1 cellular context compared by ENCODE assay signal in the genomic region with DNA sequence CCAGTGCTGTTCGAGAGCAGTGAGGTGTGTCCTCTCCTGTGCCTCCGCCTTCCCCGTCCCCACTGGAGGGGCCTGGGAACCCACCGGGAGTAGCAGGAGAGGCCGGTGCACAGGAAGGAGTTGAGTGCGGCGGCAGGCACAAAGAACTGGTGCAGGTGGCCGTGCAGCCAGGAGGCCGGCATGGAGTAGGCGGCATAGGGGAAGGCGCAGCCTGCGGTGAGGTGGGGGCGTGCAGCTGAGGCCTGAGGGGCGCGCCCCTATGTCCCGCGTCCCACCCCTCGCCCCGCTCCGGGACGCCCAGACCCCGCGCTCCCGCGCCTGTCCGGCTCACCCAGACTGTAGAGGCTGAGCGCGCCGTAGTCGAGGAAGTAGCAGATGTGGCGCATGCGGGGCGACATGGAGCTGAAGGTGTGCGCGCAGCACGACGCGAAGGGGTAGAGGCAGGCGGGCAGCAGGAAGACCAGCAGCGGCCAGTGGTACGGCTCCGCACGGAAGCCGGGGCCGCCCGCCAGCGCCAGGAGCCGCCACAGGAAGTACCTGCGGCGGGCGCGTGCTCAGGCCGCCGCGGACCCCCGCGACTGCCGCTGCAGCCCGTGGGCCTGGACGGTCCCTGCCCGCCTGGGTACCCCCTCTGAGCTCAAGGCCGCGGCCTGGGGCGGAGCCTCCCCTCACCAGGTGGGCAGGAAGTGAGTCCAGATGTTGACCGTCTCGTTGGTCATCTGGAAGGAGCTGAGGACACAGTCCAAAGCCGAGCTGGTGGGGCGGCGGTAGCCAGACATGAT.
TF ChIP-seq lines count a peak whose summit lies in the region.

No MANE protein-coding gene starts in this region.

TF ChIP-seq in HepG2, 621 proteins besides CTCF, POLR2A, EP300 and RAD21 (continued from another document and continues in another):
- TF ChIP-seq ZNF547 (CRISPR knock-in tag; IDR thresholded peaks at IDR 0.05) (peak; percentile 68; the same call in 1 of the 2 replicates), ZNF101 (CRISPR knock-in tag; IDR thresholded peaks at IDR 0.05; ENCODE audit: borderline replicate concordance, low read depth) (no peak), ZBTB3 (CRISPR knock-in tag; IDR thresholded peaks at IDR 0.05; ENCODE audit: borderline replicate concordance, low read depth) (peak; percentile 43; the same call in 1 of the 2 replicates), ARNT2 (CRISPR knock-in tag; IDR thresholded peaks at IDR 0.05; ENCODE audit: low read depth) (0 out of 2 replicates have a peak, but pooled peaks have one; percentile 46), HOXA5 (CRISPR knock-in tag; IDR thresholded peaks at IDR 0.05) (no peak), RBM22 (optimal IDR thresholded peaks at IDR 0.05; ENCODE audit: low read length) (peak; percentile 20), ZNF333 (CRISPR knock-in tag; IDR thresholded peaks at IDR 0.05; ENCODE audit: borderline replicate concordance) (peak; percentile 72; the same call in 1 of the 2 replicates), MYC (CRISPR knock-in tag; IDR thresholded peaks at IDR 0.05; ENCODE audit: borderline replicate concordance) (no peak; the same call in 1 of the 2 replicates), REL (CRISPR knock-in tag; conservative IDR thresholded peaks at IDR 0.05) (peak; percentile 26; the same call in 1 of the 2 replicates), ZNF766 (CRISPR knock-in tag; IDR thresholded peaks at IDR 0.05; ENCODE audit: borderline replicate concordance) (0 out of 2 replicates have a peak, but pooled peaks have one; percentile 68), EED (CRISPR knock-in tag; IDR thresholded peaks at IDR 0.05) (peak; percentile 58; the same call in 1 of the 2 replicates), AKAP8 (CRISPR knock-in tag; IDR thresholded peaks at IDR 0.05) (peak; percentile 93), ZSCAN9 (CRISPR knock-in tag; IDR thresholded peaks at IDR 0.05; ENCODE audit: borderline replicate concordance) (no peak), SMYD3 (CRISPR knock-in tag; IDR thresholded peaks at IDR 0.05) (no peak), SUZ12 (IDR thresholded peaks at IDR 0.05; ENCODE audit: low read depth, low read length) (no peak)
- TF ChIP-seq, protein P1, sequence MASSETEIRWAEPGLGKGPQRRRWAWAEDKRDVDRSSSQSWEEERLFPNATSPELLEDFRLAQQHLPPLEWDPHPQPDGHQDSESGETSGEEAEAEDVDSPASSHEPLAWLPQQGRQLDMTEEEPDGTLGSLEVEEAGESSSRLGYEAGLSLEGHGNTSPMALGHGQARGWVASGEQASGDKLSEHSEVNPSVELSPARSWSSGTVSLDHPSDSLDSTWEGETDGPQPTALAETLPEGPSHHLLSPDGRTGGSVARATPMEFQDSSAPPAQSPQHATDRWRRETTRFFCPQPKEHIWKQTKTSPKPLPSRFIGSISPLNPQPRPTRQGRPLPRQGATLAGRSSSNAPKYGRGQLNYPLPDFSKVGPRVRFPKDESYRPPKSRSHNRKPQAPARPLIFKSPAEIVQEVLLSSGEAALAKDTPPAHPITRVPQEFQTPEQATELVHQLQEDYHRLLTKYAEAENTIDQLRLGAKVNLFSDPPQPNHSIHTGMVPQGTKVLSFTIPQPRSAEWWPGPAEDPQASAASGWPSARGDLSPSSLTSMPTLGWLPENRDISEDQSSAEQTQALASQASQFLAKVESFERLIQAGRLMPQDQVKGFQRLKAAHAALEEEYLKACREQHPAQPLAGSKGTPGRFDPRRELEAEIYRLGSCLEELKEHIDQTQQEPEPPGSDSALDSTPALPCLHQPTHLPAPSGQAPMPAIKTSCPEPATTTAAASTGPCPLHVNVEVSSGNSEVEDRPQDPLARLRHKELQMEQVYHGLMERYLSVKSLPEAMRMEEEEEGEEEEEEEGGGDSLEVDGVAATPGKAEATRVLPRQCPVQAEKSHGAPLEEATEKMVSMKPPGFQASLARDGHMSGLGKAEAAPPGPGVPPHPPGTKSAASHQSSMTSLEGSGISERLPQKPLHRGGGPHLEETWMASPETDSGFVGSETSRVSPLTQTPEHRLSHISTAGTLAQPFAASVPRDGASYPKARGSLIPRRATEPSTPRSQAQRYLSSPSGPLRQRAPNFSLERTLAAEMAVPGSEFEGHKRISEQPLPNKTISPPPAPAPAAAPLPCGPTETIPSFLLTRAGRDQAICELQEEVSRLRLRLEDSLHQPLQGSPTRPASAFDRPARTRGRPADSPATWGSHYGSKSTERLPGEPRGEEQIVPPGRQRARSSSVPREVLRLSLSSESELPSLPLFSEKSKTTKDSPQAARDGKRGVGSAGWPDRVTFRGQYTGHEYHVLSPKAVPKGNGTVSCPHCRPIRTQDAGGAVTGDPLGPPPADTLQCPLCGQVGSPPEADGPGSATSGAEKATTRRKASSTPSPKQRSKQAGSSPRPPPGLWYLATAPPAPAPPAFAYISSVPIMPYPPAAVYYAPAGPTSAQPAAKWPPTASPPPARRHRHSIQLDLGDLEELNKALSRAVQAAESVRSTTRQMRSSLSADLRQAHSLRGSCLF (CRISPR knock-in tag; IDR thresholded peaks at IDR 0.05; ENCODE audit: borderline replicate concordance) = no peak
- TF ChIP-seq, protein P2, sequence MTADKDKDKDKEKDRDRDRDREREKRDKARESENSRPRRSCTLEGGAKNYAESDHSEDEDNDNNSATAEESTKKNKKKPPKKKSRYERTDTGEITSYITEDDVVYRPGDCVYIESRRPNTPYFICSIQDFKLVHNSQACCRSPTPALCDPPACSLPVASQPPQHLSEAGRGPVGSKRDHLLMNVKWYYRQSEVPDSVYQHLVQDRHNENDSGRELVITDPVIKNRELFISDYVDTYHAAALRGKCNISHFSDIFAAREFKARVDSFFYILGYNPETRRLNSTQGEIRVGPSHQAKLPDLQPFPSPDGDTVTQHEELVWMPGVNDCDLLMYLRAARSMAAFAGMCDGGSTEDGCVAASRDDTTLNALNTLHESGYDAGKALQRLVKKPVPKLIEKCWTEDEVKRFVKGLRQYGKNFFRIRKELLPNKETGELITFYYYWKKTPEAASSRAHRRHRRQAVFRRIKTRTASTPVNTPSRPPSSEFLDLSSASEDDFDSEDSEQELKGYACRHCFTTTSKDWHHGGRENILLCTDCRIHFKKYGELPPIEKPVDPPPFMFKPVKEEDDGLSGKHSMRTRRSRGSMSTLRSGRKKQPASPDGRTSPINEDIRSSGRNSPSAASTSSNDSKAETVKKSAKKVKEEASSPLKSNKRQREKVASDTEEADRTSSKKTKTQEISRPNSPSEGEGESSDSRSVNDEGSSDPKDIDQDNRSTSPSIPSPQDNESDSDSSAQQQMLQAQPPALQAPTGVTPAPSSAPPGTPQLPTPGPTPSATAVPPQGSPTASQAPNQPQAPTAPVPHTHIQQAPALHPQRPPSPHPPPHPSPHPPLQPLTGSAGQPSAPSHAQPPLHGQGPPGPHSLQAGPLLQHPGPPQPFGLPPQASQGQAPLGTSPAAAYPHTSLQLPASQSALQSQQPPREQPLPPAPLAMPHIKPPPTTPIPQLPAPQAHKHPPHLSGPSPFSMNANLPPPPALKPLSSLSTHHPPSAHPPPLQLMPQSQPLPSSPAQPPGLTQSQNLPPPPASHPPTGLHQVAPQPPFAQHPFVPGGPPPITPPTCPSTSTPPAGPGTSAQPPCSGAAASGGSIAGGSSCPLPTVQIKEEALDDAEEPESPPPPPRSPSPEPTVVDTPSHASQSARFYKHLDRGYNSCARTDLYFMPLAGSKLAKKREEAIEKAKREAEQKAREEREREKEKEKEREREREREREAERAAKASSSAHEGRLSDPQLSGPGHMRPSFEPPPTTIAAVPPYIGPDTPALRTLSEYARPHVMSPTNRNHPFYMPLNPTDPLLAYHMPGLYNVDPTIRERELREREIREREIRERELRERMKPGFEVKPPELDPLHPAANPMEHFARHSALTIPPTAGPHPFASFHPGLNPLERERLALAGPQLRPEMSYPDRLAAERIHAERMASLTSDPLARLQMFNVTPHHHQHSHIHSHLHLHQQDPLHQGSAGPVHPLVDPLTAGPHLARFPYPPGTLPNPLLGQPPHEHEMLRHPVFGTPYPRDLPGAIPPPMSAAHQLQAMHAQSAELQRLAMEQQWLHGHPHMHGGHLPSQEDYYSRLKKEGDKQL (CRISPR knock-in tag; IDR thresholded peaks at IDR 0.05; ENCODE audit: low read depth) = no peak
- TF ChIP-seq, protein P3, sequence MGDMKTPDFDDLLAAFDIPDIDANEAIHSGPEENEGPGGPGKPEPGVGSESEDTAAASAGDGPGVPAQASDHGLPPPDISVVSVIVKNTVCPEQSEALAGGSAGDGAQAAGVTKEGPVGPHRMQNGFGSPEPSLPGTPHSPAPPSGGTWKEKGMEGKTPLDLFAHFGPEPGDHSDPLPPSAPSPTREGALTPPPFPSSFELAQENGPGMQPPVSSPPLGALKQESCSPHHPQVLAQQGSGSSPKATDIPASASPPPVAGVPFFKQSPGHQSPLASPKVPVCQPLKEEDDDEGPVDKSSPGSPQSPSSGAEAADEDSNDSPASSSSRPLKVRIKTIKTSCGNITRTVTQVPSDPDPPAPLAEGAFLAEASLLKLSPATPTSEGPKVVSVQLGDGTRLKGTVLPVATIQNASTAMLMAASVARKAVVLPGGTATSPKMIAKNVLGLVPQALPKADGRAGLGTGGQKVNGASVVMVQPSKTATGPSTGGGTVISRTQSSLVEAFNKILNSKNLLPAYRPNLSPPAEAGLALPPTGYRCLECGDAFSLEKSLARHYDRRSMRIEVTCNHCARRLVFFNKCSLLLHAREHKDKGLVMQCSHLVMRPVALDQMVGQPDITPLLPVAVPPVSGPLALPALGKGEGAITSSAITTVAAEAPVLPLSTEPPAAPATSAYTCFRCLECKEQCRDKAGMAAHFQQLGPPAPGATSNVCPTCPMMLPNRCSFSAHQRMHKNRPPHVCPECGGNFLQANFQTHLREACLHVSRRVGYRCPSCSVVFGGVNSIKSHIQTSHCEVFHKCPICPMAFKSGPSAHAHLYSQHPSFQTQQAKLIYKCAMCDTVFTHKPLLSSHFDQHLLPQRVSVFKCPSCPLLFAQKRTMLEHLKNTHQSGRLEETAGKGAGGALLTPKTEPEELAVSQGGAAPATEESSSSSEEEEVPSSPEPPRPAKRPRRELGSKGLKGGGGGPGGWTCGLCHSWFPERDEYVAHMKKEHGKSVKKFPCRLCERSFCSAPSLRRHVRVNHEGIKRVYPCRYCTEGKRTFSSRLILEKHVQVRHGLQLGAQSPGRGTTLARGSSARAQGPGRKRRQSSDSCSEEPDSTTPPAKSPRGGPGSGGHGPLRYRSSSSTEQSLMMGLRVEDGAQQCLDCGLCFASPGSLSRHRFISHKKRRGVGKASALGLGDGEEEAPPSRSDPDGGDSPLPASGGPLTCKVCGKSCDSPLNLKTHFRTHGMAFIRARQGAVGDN (CRISPR knock-in tag; IDR thresholded peaks at IDR 0.05) = peak; percentile 99
- TF ChIP-seq, protein P4, sequence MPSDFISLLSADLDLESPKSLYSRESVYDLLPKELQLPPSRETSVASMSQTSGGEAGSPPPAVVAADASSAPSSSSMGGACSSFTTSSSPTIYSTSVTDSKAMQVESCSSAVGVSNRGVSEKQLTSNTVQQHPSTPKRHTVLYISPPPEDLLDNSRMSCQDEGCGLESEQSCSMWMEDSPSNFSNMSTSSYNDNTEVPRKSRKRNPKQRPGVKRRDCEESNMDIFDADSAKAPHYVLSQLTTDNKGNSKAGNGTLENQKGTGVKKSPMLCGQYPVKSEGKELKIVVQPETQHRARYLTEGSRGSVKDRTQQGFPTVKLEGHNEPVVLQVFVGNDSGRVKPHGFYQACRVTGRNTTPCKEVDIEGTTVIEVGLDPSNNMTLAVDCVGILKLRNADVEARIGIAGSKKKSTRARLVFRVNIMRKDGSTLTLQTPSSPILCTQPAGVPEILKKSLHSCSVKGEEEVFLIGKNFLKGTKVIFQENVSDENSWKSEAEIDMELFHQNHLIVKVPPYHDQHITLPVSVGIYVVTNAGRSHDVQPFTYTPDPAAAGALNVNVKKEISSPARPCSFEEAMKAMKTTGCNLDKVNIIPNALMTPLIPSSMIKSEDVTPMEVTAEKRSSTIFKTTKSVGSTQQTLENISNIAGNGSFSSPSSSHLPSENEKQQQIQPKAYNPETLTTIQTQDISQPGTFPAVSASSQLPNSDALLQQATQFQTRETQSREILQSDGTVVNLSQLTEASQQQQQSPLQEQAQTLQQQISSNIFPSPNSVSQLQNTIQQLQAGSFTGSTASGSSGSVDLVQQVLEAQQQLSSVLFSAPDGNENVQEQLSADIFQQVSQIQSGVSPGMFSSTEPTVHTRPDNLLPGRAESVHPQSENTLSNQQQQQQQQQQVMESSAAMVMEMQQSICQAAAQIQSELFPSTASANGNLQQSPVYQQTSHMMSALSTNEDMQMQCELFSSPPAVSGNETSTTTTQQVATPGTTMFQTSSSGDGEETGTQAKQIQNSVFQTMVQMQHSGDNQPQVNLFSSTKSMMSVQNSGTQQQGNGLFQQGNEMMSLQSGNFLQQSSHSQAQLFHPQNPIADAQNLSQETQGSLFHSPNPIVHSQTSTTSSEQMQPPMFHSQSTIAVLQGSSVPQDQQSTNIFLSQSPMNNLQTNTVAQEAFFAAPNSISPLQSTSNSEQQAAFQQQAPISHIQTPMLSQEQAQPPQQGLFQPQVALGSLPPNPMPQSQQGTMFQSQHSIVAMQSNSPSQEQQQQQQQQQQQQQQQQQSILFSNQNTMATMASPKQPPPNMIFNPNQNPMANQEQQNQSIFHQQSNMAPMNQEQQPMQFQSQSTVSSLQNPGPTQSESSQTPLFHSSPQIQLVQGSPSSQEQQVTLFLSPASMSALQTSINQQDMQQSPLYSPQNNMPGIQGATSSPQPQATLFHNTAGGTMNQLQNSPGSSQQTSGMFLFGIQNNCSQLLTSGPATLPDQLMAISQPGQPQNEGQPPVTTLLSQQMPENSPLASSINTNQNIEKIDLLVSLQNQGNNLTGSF (CRISPR knock-in tag; IDR thresholded peaks at IDR 0.05) = peak; percentile 25; the same call in 1 of the 2 replicates
- TF ChIP-seq, protein P5, sequence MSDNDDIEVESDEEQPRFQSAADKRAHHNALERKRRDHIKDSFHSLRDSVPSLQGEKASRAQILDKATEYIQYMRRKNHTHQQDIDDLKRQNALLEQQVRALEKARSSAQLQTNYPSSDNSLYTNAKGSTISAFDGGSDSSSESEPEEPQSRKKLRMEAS (IDR thresholded peaks at IDR 0.05) = peak; percentile 74
- TF ChIP-seq, protein P6, sequence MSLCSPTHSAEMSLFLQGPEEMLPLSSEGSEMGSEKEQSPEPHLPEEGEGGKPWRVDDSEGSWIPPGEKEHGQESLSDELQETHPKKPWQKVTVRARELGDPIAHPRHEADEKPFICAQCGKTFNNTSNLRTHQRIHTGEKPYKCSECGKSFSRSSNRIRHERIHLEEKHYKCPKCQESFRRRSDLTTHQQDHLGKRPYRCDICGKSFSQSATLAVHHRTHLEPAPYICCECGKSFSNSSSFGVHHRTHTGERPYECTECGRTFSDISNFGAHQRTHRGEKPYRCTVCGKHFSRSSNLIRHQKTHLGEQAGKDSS (CRISPR knock-in tag; IDR thresholded peaks at IDR 0.05; ENCODE audit: borderline replicate concordance, low read depth) = 0 out of 2 replicates have a peak, but pooled peaks have one; percentile 45
- TF ChIP-seq, protein P7, sequence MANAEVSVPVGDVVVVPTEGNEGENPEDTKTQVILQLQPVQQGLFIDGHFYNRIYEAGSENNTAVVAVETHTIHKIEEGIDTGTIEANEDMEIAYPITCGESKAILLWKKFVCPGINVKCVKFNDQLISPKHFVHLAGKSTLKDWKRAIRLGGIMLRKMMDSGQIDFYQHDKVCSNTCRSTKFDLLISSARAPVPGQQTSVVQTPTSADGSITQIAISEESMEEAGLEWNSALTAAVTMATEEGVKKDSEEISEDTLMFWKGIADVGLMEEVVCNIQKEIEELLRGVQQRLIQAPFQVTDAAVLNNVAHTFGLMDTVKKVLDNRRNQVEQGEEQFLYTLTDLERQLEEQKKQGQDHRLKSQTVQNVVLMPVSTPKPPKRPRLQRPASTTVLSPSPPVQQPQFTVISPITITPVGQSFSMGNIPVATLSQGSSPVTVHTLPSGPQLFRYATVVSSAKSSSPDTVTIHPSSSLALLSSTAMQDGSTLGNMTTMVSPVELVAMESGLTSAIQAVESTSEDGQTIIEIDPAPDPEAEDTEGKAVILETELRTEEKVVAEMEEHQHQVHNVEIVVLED (CRISPR knock-in tag; IDR thresholded peaks at IDR 0.05; ENCODE audit: borderline replicate concordance) = 0 out of 2 replicates have a peak, but pooled peaks have one; percentile 11
